21 cellular contexts compared by ENCODE assay signal in the genomic region with DNA sequence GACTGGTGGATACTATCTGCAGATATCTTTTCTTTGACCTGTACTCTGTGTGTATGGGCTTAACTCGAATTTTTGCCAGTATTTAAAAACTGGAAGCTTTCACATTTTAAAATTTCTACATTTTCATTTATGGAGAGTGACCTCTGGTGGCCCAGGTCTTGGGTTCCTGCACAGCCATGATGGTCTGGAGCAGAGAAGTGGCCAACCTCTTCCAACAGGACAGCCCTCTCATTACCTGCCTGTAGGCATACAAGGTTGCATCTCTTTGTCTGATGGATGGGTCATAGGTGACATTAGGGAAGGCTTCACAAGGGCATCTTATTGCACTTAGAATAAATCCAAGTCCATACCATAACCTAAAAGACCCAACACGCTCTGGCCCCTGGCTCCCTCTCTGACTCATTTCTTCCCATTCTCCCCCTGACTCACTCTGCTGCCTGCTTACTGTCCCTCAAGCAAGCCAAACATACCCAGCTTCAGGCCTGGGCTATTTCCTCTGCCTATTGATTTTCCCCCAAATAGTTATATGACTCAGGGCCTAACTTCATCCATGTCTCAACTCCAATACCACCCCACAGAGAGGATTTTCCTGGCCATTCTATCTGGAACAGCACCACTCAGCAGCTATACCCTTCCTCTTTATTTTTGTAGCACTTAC.
DNase-seq lines count a peak whose midpoint lies in the region; ATAC-seq, FAIRE-seq and TF ChIP-seq lines count a peak whose summit lies in the region.
"Had no signal": no experiment of that assay in that cellular context is flagged by ENCODE, and none has a peak within 500 bp of the region (broad histone marks: within the 10 kb centered on the region; RNA-seq: fewer than 3 reads in every experiment).

No MANE protein-coding gene starts in this region.

- H3K56ac ChIP-seq in IMR-90 (ENCODE audit: extremely low read depth, insufficient read depth, low read length) = no peak overlapping the region

- H3K9me3 ChIP-seq in IMR-90 (ENCODE audit: control insufficient read depth, insufficient read depth, low read length) (no peaks in the 10 kb centered on the region), K562 (replicated peaks; ENCODE audit: control insufficient read depth, insufficient read depth, low read depth, low read length) (no peaks in the 10 kb centered on the region)
- H3K9me3 ChIP-seq: mucosa of descending colon, spleen had no signal

- TF ChIP-seq POLR2A in IMR-90 (IDR thresholded peaks at IDR 0.05; ENCODE audit: low read depth, low read length) (no peak), K562 (conservative IDR thresholded peaks at IDR 0.05) (no peak)

- no peak overlapping the region for H2AK9ac ChIP-seq in IMR-90 (replicated peaks; ENCODE audit: low read depth, low read length, poor library complexity)

- peaks cover 8% of the 10 kb centered on the region; the same call in 1 of the 2 replicates for H3K9me1 ChIP-seq in IMR-90 (ENCODE audit: insufficient read depth, low read length)
- no peaks in the 10 kb centered on the region for H3K9me1 ChIP-seq in K562 (ENCODE audit: control insufficient read depth, insufficient read depth, low read length)

- WGBS in IMR-90 (ENCODE audit: extremely low coverage in 2 of 2, insufficient read length in 1 of 2), 2 experiments = 13% methylated on average over 1 of the region's 2 CpGs; no CpG with 5 or more reads in 1 of the 2 experiments
- 0% methylated on average over 2 of the region's 2 CpGs for WGBS in K562 (ENCODE audit: insufficient coverage, low coverage, missing lambda C conversion rate)

- no peak overlapping the region for H2BK20ac ChIP-seq in IMR-90 (ENCODE audit: low read depth, low read length)

- H2BK120ac ChIP-seq in IMR-90 (ENCODE audit: low read depth, low read length) = no peak overlapping the region; the same call in 1 of the 2 replicates

- H3K9me3 Mint-ChIP-seq in Calu3 (ENCODE audit: low read depth, unreplicated experiment) (peaks cover 3% of the 10 kb centered on the region), nephron progenitor cell (no peaks in the 10 kb centered on the region)
- H3K9me3 Mint-ChIP-seq in activated T-cell treated with anti-CD3 and anti-CD28 coated beads, Interleukin-2, amount 50 U/mL, for 24 hours = no peaks in the 10 kb centered on the region
- H3K9me3 Mint-ChIP-seq: activated CD4-positive, alpha-beta T cell treated with anti-CD3 and anti-CD28 coated beads, Interleukin-2, amount 10 ng/mL, durations not matched to agents 24 days and 14 days; central memory CD8-positive, alpha-beta T cell; stimulated activated naive CD8-positive, alpha-beta T cell treated with anti-CD3 and anti-CD28 coated beads, Interleukin-15, Interleukin-2, amounts not matched to agents 100 ng/mL and 50 ng/mL, for 24 hours had no signal

- in situ Hi-C loops in IMR-90 (cut with MboI; ENCODE audit: low sequenced_read_pairs) = no loop called here
- in situ Hi-C loops in K562 (cut with MboI) = no loop called here

- H3K27me3 ChIP-seq in IMR-90 (ENCODE audit: control insufficient read depth, insufficient read depth, low read length) = peaks cover 15% of the 10 kb centered on the region
- H3K27me3 ChIP-seq in K562 (ENCODE audit: control insufficient read depth in 2 of 2, insufficient read depth in 2 of 2, low read length in 2 of 2) = peaks cover 0 to 8% of the 10 kb centered on the region in 2 experiments; a peak in 1 of 5 replicates

- H3K4ac ChIP-seq in IMR-90 (ENCODE audit: low read depth, low read length) = no peak overlapping the region

- no peak for ATAC-seq in IMR-90 (ENCODE audit: low read depth)
- ATAC-seq in K562 = peak; percentile 54; the same call in 1 of the 3 replicates
- ATAC-seq: GM12878, mucosa of descending colon had no signal

- no peak overlapping the region for H3K14ac ChIP-seq in IMR-90 (replicated peaks; ENCODE audit: low read depth, low read length)

- H3K23ac ChIP-seq in IMR-90 (ENCODE audit: low read depth, low read length) = no peak overlapping the region; the same call in 1 of the 2 replicates

- dilution Hi-C loops in IMR-90 (cut with HindIII; ENCODE audit: low sequenced_read_pairs, unreplicated experiment) = no loop called here

- no peak for TF ChIP-seq EP300 in K562 (IDR thresholded peaks at IDR 0.05; ENCODE audit: low read length)

- no peak overlapping the region for H2BK15ac ChIP-seq in IMR-90 (ENCODE audit: low read depth, low read length)

- no peak overlapping the region for H3K18ac ChIP-seq in IMR-90 (ENCODE audit: low read depth, low read length)

- H3K4me1 Mint-ChIP-seq in Calu3 (ENCODE audit: low read depth, unreplicated experiment) (peaks cover 25% of the 10 kb centered on the region), nephron progenitor cell (no peaks in the 10 kb centered on the region)
- H3K4me1 Mint-ChIP-seq in activated T-cell treated with anti-CD3 and anti-CD28 coated beads, Interleukin-2, amount 50 U/mL, for 24 hours (ENCODE audit: low read depth) = no peaks in the 10 kb centered on the region
- H3K4me1 Mint-ChIP-seq: activated CD4-positive, alpha-beta T cell treated with anti-CD3 and anti-CD28 coated beads, Interleukin-2, amount 10 ng/mL, durations not matched to agents 24 days and 14 days; central memory CD8-positive, alpha-beta T cell had no signal

- POLR2A ChIA-PET in IMR-90 (lab: Charles Lee; ENCODE audit: unreplicated experiment) = no interaction called here
- POLR2A ChIA-PET in K562 (lab: Yijun Ruan, JAX) = no interaction called here

- FAIRE-seq in K562 (lab: Jason Lieb, UNC) = no peak
- FAIRE-seq: GM12878 had no signal

- no peak overlapping the region for H2BK5ac ChIP-seq in IMR-90 (ENCODE audit: low read depth, low read length, poor library complexity, severe bottlenecking)

- no peak overlapping the region for H2AK5ac ChIP-seq in IMR-90 (ENCODE audit: low read depth, low read length)

- intact Hi-C loops in Calu3 (cut with micrococcal nuclease; ENCODE audit: unreplicated experiment) (no loop called here), IMR-90 (cut with micrococcal nuclease) (no loop called here), K562 (cut with micrococcal nuclease) (no loop called here)

- BruUV-seq in Calu3 (replicated peaks; lab: Mats Ljungman, UMichigan) (no TSS peak), IMR-90 (replicated peaks; lab: Mats Ljungman, UMichigan) (no TSS peak), K562 (replicated peaks; lab: Mats Ljungman, UMichigan) (no TSS peak)

- CTCF ChIA-PET in Calu3 (lab: Charles Lee) (no interaction called here), IMR-90 (lab: Yijun Ruan, JAX) (interaction anchor here (1.4 kb wide), 1 partner anchor 8 kb away, joined by 3 read pairs; no protein-coding TSS in a partner anchor), K562 (lab: Yijun Ruan, JAX; ENCODE audit: low intra/inter-chr PET ratio) (no interaction called here)

- TF ChIP-seq RAD21 in IMR-90 (IDR thresholded peaks at IDR 0.05; ENCODE audit: low read length) (no peak), K562 (CRISPR knock-in tag; conservative IDR thresholded peaks at IDR 0.05 in 1 of 2, IDR thresholded peaks at IDR 0.05 in 1 of 2) (peak in 1 of 2 experiments; percentile 33; a peak in 1 of 4 replicates)

- H3K27ac Mint-ChIP-seq in Calu3 (ENCODE audit: unreplicated experiment) (peak overlapping the region; percentile 15), nephron progenitor cell (no peak overlapping the region)
- no peak overlapping the region for H3K27ac Mint-ChIP-seq in activated T-cell treated with anti-CD3 and anti-CD28 coated beads, Interleukin-2, amount 50 U/mL, for 24 hours
- H3K27ac Mint-ChIP-seq: activated CD4-positive, alpha-beta T cell treated with anti-CD3 and anti-CD28 coated beads, Interleukin-2, amount 10 ng/mL, durations not matched to agents 24 days and 14 days; activated naive CD8-positive, alpha-beta T cell; stimulated activated naive CD8-positive, alpha-beta T cell treated with anti-CD3 and anti-CD28 coated beads, Interleukin-15, Interleukin-2, amounts not matched to agents 100 ng/mL and 50 ng/mL, for 24 hours had no signal

- TF ChIP-seq CTCF in Calu3 (IDR thresholded peaks at IDR 0.05; ENCODE audit: unreplicated experiment) (no peak), IMR-90 (conservative IDR thresholded peaks at IDR 0.05; ENCODE audit: low read depth, low read length) (no peak), K562 (IDR thresholded peaks at IDR 0.05 in 2 of 3, conservative IDR thresholded peaks at IDR 0.05 in 1 of 3; ENCODE audit: insufficient read depth in 2 of 3, low read depth in 1 of 3, low read length in 3 of 3) (peak in 2 of 3 experiments; percentile 25 to 34; a peak in 3 of 6 replicates), nephron progenitor cell (IDR thresholded peaks at IDR 0.05) (no peak)

- no peaks in the 10 kb centered on the region for H3K36me3 ChIP-seq in IMR-90 (ENCODE audit: control insufficient read depth, insufficient read depth, low read length)
- no peaks in the 10 kb centered on the region for H3K36me3 ChIP-seq in K562 (ENCODE audit: control insufficient read depth, insufficient read depth, low read length)
- H3K36me3 ChIP-seq: spleen had no signal

- no peak overlapping the region; the same call in 1 of the 2 replicates for H4K5ac ChIP-seq in IMR-90 (ENCODE audit: low read depth, low read length)

- H3K4me3 Mint-ChIP-seq in Calu3 (ENCODE audit: low read depth, unreplicated experiment) (no peak overlapping the region), nephron progenitor cell (no peak overlapping the region)
- H3K4me3 Mint-ChIP-seq in activated T-cell treated with anti-CD3 and anti-CD28 coated beads, Interleukin-2, amount 50 U/mL, for 24 hours = no peak overlapping the region
- H3K4me3 Mint-ChIP-seq: activated CD4-positive, alpha-beta T cell treated with anti-CD3 and anti-CD28 coated beads, Interleukin-2, amount 10 ng/mL, durations not matched to agents 24 days and 14 days; activated naive CD8-positive, alpha-beta T cell; central memory CD8-positive, alpha-beta T cell; stimulated activated naive CD8-positive, alpha-beta T cell treated with anti-CD3 and anti-CD28 coated beads, Interleukin-15, Interleukin-2, amounts not matched to agents 100 ng/mL and 50 ng/mL, for 24 hours had no signal

- H3K4me2 ChIP-seq in IMR-90 (ENCODE audit: low read depth, low read length) (no peak overlapping the region), K562 (ENCODE audit: insufficient read depth, low read length) (no peak overlapping the region)

- no peaks in the 10 kb centered on the region for H3K79me2 ChIP-seq in K562 (ENCODE audit: control insufficient read depth, insufficient read depth, low read length)
- H3K79me2 ChIP-seq: parathyroid adenoma had no signal

- H4K20me1 ChIP-seq in IMR-90 (ENCODE audit: insufficient read depth, low read length) (no peaks in the 10 kb centered on the region), K562 (replicated peaks; ENCODE audit: control insufficient read depth, insufficient read depth, low read length) (no peaks in the 10 kb centered on the region)

- no peak overlapping the region for H2AFZ ChIP-seq in IMR-90 (replicated peaks; ENCODE audit: low read length, poor library complexity)
- no peak overlapping the region for H2AFZ ChIP-seq in K562 (ENCODE audit: low read depth, low read length)
- H2AFZ ChIP-seq: parathyroid adenoma had no signal

- H4K8ac ChIP-seq in IMR-90 (ENCODE audit: low read depth in 2 of 2, low read length in 2 of 2) = no peak overlapping the region

- H3K9ac ChIP-seq in IMR-90 (ENCODE audit: low read depth, low read length) = no peak overlapping the region
- no peak overlapping the region for H3K9ac ChIP-seq in K562 (ENCODE audit: insufficient read depth in 1 of 2, low read depth in 2 of 2, low read length in 2 of 2)
- H3K9ac ChIP-seq: parathyroid adenoma had no signal

- H3K27me3 Mint-ChIP-seq in Calu3 (ENCODE audit: unreplicated experiment) (peaks cover 29% of the 10 kb centered on the region), nephron progenitor cell (ENCODE audit: low read depth, poor library complexity) (peaks cover 4% of the 10 kb centered on the region)
- H3K27me3 Mint-ChIP-seq in activated T-cell treated with anti-CD3 and anti-CD28 coated beads, Interleukin-2, amount 50 U/mL, for 24 hours = peaks cover 12% of the 10 kb centered on the region
- H3K27me3 Mint-ChIP-seq: activated naive CD8-positive, alpha-beta T cell had no signal

- DNase-seq in Calu3 = peak; percentile 45
- DNase-seq in IMR-90 = peak; percentile 38
- DNase-seq in K562 (ENCODE audit: extremely low read depth in 1 of 4, low spot score in 3 of 4) = no peak
- peak; percentile 35 for DNase-seq in iris pigment epithelial cell (ENCODE audit: low read depth)
- no peak for DNase-seq in foreskin melanocyte
- no peak for DNase-seq in activated T-cell treated with anti-CD3 and anti-CD28 coated beads, Interleukin-2, amount 50 U/mL, for 24 hours
- no peak for DNase-seq in nephron progenitor cell
- no peak for DNase-seq in effector CD8-positive, alpha-beta T cell (lab: John Stamatoyannopoulos, UW)
- DNase-seq: activated CD4-positive, alpha-beta T cell treated with anti-CD3 and anti-CD28 coated beads, Interleukin-2, amount 10 ng/mL, durations not matched to agents 24 days and 14 days; GOT3; Karpas-422; mucosa of descending colon; NCI-H1694 treated with DMSO at 0.1 percent for 48 hours; NCI-H446 treated with DMSO at 0.1 percent for 48 hours; spleen; T1000 had no signal

- H3K27ac ChIP-seq in IMR-90 (ENCODE audit: insufficient read depth, low read length) (no peak overlapping the region), K562 (ENCODE audit: extremely low read depth, low read depth, low read length) (no peak overlapping the region)
- H3K27ac ChIP-seq: parathyroid adenoma, spleen had no signal

- H3K36me3 Mint-ChIP-seq in Calu3 (ENCODE audit: insufficient read depth, unreplicated experiment) = no peaks in the 10 kb centered on the region
- no peaks in the 10 kb centered on the region for H3K36me3 Mint-ChIP-seq in activated T-cell treated with anti-CD3 and anti-CD28 coated beads, Interleukin-2, amount 50 U/mL, for 24 hours (ENCODE audit: low read depth)
- H3K36me3 Mint-ChIP-seq in nephron progenitor cell (ENCODE audit: low read depth) = no peaks in the 10 kb centered on the region
- H3K36me3 Mint-ChIP-seq: activated naive CD8-positive, alpha-beta T cell had no signal

- no peaks in the 10 kb centered on the region for H3K79me1 ChIP-seq in IMR-90 (ENCODE audit: low read depth in 1 of 2, low read length in 2 of 2)

- peaks cover 4% of the 10 kb centered on the region; the same call in 1 of the 2 replicates for H3K4me1 ChIP-seq in IMR-90 (ENCODE audit: control insufficient read depth, insufficient read depth, low read length)
- no peaks in the 10 kb centered on the region; a peak in 1 of 5 replicates for H3K4me1 ChIP-seq in K562 (replicated peaks in 1 of 2; ENCODE audit: control insufficient read depth in 2 of 2, insufficient read depth in 2 of 2, low read length in 2 of 2)
- H3K4me1 ChIP-seq: parathyroid adenoma, spleen had no signal

- H3K4me3 ChIP-seq in IMR-90 (ENCODE audit: insufficient read depth, low read depth, low read length) (no peak overlapping the region), K562 (no peak overlapping the region)
- H3K4me3 ChIP-seq: GM12878, mucosa of descending colon, spleen had no signal

- no peak overlapping the region for H4K91ac ChIP-seq in IMR-90 (ENCODE audit: insufficient read depth, low read depth, low read length)

Comparison
In these comparisons a context has a peak if more than half of its experiments do, and no peak if none do; other contexts are left out.
1. DNase-seq: peak in Calu3 (single experiment), IMR-90 (single experiment) and iris pigment epithelial cell (single experiment); none in K562 (0 of 4), foreskin melanocyte (single experiment), activated T-cell treated with anti-CD3 and anti-CD28 coated beads, Interleukin-2, amount 50 U/mL, for 24 hours (single experiment), nephron progenitor cell (single experiment) and effector CD8-positive, alpha-beta T cell (single experiment).
2. CTCF ChIP-seq: peak in K562 (2 of 3); none in Calu3 (single experiment), IMR-90 (single experiment) and nephron progenitor cell (single experiment).